In the genomic region with DNA sequence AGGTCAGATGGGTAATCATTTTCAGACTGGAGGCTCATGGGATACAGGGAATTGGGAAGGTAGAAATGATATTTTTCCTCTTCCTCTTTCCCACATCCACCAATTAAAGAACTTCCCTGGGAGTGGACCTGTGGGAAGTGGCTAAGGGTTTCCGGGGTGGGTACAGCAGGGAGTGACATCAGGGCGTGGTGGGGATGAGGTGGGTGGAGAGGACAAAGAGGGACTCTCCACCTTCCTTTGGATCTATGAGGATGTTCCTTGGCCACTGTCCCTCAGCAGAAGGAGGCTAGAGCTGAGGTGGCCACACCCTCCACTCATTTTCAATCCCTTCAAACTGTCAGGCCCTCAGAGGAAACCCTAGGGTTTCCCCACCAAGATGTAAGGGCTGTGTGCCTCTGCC, we compare ENCODE assay signal across 12 cellular contexts. TPM values are rescaled to one million over a fixed set of nuclear protein-coding genes. Genes with fewer than 3 reads are reported as not detected.
A peak's percentile ranks its signal among the peaks of the same experiment; 100 is the strongest.
DNase-seq lines count a peak whose midpoint lies in the region; ATAC-seq and TF ChIP-seq lines count a peak whose summit lies in the region.
"Had no signal": no experiment of that assay in that cellular context is flagged by ENCODE, and none has a peak within 500 bp of the region (broad histone marks: within the 10 kb centered on the region; RNA-seq: fewer than 3 reads in every experiment).

No MANE protein-coding gene starts in this region.

- peak overlapping the region; percentile 62 for H3K27ac ChIP-seq in lower lobe of right lung
- H3K27ac ChIP-seq in transverse colon, result peak overlapping the region; percentile 63 to 96 (median 82)

- peak overlapping the region; percentile 80 for H3K27ac Mint-ChIP-seq in activated T-cell treated with anti-CD3 and anti-CD28 coated beads, Interleukin-2, amount 50 U/mL, for 24 hours
- peak overlapping the region; percentile 81 for H3K27ac Mint-ChIP-seq in activated CD8-positive, alpha-beta memory T cell treated with anti-CD3 and anti-CD28 coated beads, Interleukin-2, amount 10 ng/mL, durations not matched to agents 7 days and 5 days

- peaks cover 56% of the 10 kb centered on the region for H3K36me3 Mint-ChIP-seq in activated T-cell treated with anti-CD3 and anti-CD28 coated beads, Interleukin-2, amount 50 U/mL, for 24 hours (ENCODE audit: low read depth)
- H3K36me3 Mint-ChIP-seq in activated CD8-positive, alpha-beta memory T cell treated with anti-CD3 and anti-CD28 coated beads, Interleukin-2, amount 10 ng/mL, durations not matched to agents 7 days and 5 days, result peaks cover 55% of the 10 kb centered on the region

- no peaks in the 10 kb centered on the region for H3K27me3 Mint-ChIP-seq in activated T-cell treated with anti-CD3 and anti-CD28 coated beads, Interleukin-2, amount 50 U/mL, for 24 hours
- no peaks in the 10 kb centered on the region for H3K27me3 Mint-ChIP-seq in activated CD8-positive, alpha-beta memory T cell treated with anti-CD3 and anti-CD28 coated beads, Interleukin-2, amount 10 ng/mL, durations not matched to agents 7 days and 5 days

- peak; percentile 26 for DNase-seq in activated T-cell treated with anti-CD3 and anti-CD28 coated beads, Interleukin-2, amount 50 U/mL, for 24 hours
- DNase-seq in activated T-cell treated with anti-CD3 and anti-CD28 coated beads for 4 hours (no peak), lower lobe of right lung (no peak), transverse colon (peak; percentile 38), left lobe of liver (ENCODE audit: low spot score) (no peak)
- no peak for DNase-seq in activated CD8-positive, alpha-beta memory T cell treated with anti-CD3 and anti-CD28 coated beads, Interleukin-2, amount 10 ng/mL, durations not matched to agents 7 days and 5 days
- DNase-seq: activated gamma-delta T cell treated with Interleukin-2 at 50 U/mL for 16 hours; glutamatergic neuron; NCI-H2081 treated with DMSO at 0.1 percent for 48 hours; NK-92 treated with Interleukin-12 subunit alpha and Interleukin-12 subunit beta, amount 100 ng/mL, for 24 hours had no signal

- intact Hi-C loops in lower lobe of right lung (cut with DNase I), result no loop called here
- intact Hi-C loops in transverse colon (cut with DNase I; ENCODE audit: low total_unique reads), result no loop called here

- H3K9me3 ChIP-seq in lower lobe of right lung (no peaks in the 10 kb centered on the region), transverse colon (no peaks in the 10 kb centered on the region)

- TF ChIP-seq POLR2A in transverse colon (IDR thresholded peaks at IDR 0.05), result no peak

- H3K4me1 Mint-ChIP-seq in activated T-cell treated with anti-CD3 and anti-CD28 coated beads, Interleukin-2, amount 50 U/mL, for 24 hours (ENCODE audit: low read depth), result peaks cover 90% of the 10 kb centered on the region
- H3K4me1 Mint-ChIP-seq in activated CD8-positive, alpha-beta memory T cell treated with anti-CD3 and anti-CD28 coated beads, Interleukin-2, amount 10 ng/mL, durations not matched to agents 7 days and 5 days, result peaks cover 85% of the 10 kb centered on the region

- H3K4me3 Mint-ChIP-seq in activated T-cell treated with anti-CD3 and anti-CD28 coated beads, Interleukin-2, amount 50 U/mL, for 24 hours, result no peak overlapping the region
- no peak overlapping the region for H3K4me3 Mint-ChIP-seq in activated CD8-positive, alpha-beta memory T cell treated with anti-CD3 and anti-CD28 coated beads, Interleukin-2, amount 10 ng/mL, durations not matched to agents 7 days and 5 days

- no peaks in the 10 kb centered on the region for H3K9me3 Mint-ChIP-seq in activated T-cell treated with anti-CD3 and anti-CD28 coated beads, Interleukin-2, amount 50 U/mL, for 24 hours
- H3K9me3 Mint-ChIP-seq in activated CD8-positive, alpha-beta memory T cell treated with anti-CD3 and anti-CD28 coated beads, Interleukin-2, amount 10 ng/mL, durations not matched to agents 7 days and 5 days (ENCODE audit: low read depth), result no peaks in the 10 kb centered on the region

- TF ChIP-seq CTCF in lower lobe of right lung (IDR thresholded peaks at IDR 0.05), result no peak
- no peak for TF ChIP-seq CTCF in transverse colon (IDR thresholded peaks at IDR 0.05)

- 50 to 66% methylated on average over 1 to 2 of the region's 2 CpGs for WGBS in transverse colon (ENCODE audit: low coverage in 1 of 2), 2 donors

- H3K27me3 ChIP-seq in lower lobe of right lung (ENCODE audit: low read depth) (no peaks in the 10 kb centered on the region), transverse colon (no peaks in the 10 kb centered on the region)

- H3K4me1 ChIP-seq in lower lobe of right lung, result peaks cover 98% of the 10 kb centered on the region
- H3K4me1 ChIP-seq in transverse colon, result peaks cover 57 to 92% (median 68%) of the 10 kb centered on the region in 4 donors

- in situ Hi-C loops in transverse colon (cut with MboI; ENCODE audit: low pct_ligation_motif_present in 1 of 4, low pct_unique_long_range_greater_than_20kb in 1 of 4, low sequenced_read_pairs in 3 of 4), result no loop called here

- CTCF ChIA-PET in activated CD8-positive, alpha-beta memory T cell treated with anti-CD3 and anti-CD28 coated beads, Interleukin-2, amount 10 ng/mL, durations not matched to agents 7 days and 5 days (lab: Charles Lee), result interaction anchor here (1.0 to 7.4 kb wide), 5 partner anchors 10 to 34 kb away, joined by 4 to 71 read pairs (median 38); no protein-coding TSS in a partner anchor

- H3K36me3 ChIP-seq in lower lobe of right lung (no peaks in the 10 kb centered on the region), transverse colon (no peaks in the 10 kb centered on the region)

- TF ChIP-seq EP300 in transverse colon (IDR thresholded peaks at IDR 0.05; ENCODE audit: low read depth), result no peak

- no peak for ATAC-seq in activated CD8-positive, alpha-beta memory T cell treated with anti-CD3 and anti-CD28 coated beads, Interleukin-2, amount 10 ng/mL, durations not matched to agents 7 days and 5 days
- no peak for ATAC-seq in lower lobe of right lung
- ATAC-seq in left lobe of liver, result no peak
- ATAC-seq in GM21576 (IDR thresholded peaks at IDR 0.05; ENCODE audit: unreplicated experiment), result no peak
- no peak for ATAC-seq in activated CD4-positive, CD25-positive, alpha-beta regulatory T cell treated with anti-CD3 and anti-CD28 coated beads, Interleukin-2, amount 50 U/mL, for 24 hours

- H3K4me3 ChIP-seq in lower lobe of right lung (no peak overlapping the region), transverse colon (no peak overlapping the region)

RNA-seq across cellular contexts. Expression of a gene that starts 54.7 kb away (rescaled TPM):
- total RNA-seq in activated CD8-positive, alpha-beta memory T cell treated with anti-CD3 and anti-CD28 coated beads, Interleukin-2, amount 10 ng/mL, durations not matched to agents 7 days and 5 days, result 100 to 1,000 TPM; 205 to 223 TPM
- total RNA-seq in lower lobe of right lung, result 81.2 TPM
- 10 to 100 TPM; 40.8 to 86.9 (median 65.5) TPM for total RNA-seq in transverse colon
- total RNA-seq in left lobe of liver, result 24.8 TPM

Comparison
In these comparisons a context has a peak if more than half of its experiments do, and no peak if none do; other contexts are left out.
1. DNase-seq: peak in activated T-cell treated with anti-CD3 and anti-CD28 coated beads, Interleukin-2, amount 50 U/mL, for 24 hours (single experiment) and transverse colon (single experiment); none in activated T-cell treated with anti-CD3 and anti-CD28 coated beads for 4 hours (single experiment), activated CD8-positive, alpha-beta memory T cell treated with anti-CD3 and anti-CD28 coated beads, Interleukin-2, amount 10 ng/mL, durations not matched to agents 7 days and 5 days (single experiment), lower lobe of right lung (single experiment) and left lobe of liver (single experiment).